20 cellular contexts compared by ENCODE assay signal in the genomic region with DNA sequence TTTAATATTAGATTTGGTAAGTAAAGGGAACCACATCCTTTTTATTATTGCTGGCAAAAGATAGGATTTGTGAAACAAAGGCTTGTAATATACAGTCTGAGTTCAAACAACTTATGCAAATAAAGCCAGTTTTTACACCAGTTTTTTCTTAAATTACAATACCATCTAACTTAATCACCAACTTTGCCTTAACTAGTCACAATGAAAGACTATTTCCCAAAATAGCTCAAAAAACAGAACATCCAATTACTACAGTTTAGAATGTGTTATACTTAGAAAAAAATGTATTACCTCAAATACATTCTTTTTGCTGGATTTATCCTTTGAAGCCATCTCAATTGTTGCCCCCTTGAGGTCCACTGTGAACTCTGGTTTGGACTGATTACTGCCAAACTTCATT.
DNase-seq lines count a peak whose midpoint lies in the region; ATAC-seq and TF ChIP-seq lines count a peak whose summit lies in the region.
"Had no signal": no experiment of that assay in that cellular context is flagged by ENCODE, and none has a peak within 500 bp of the region (broad histone marks: within the 10 kb centered on the region; RNA-seq: fewer than 3 reads in every experiment).

No MANE protein-coding gene starts in this region.

- peaks cover 6% of the 10 kb centered on the region for H3K9me3 Mint-ChIP-seq in glutamatergic neuron (ENCODE audit: unreplicated experiment)
- no peaks in the 10 kb centered on the region for H3K9me3 Mint-ChIP-seq in stimulated activated effector memory CD8-positive, alpha-beta T cell treated with anti-CD3 and anti-CD28 coated beads, Interleukin-12 subunit alpha, Interleukin-12 subunit beta, amount 100 ng/mL, for 72 hours
- H3K9me3 Mint-ChIP-seq: CD8-positive, alpha-beta T cell had no signal

- no peak overlapping the region for H3K4me3 Mint-ChIP-seq in glutamatergic neuron (ENCODE audit: unreplicated experiment)
- no peak overlapping the region for H3K4me3 Mint-ChIP-seq in stimulated activated effector memory CD8-positive, alpha-beta T cell treated with anti-CD3 and anti-CD28 coated beads, Interleukin-12 subunit alpha, Interleukin-12 subunit beta, amount 100 ng/mL, for 72 hours
- H3K4me3 Mint-ChIP-seq: CD8-positive, alpha-beta T cell had no signal

- peak overlapping the region; percentile 95 for H3K27ac Mint-ChIP-seq in glutamatergic neuron (ENCODE audit: unreplicated experiment)
- no peak overlapping the region for H3K27ac Mint-ChIP-seq in stimulated activated effector memory CD8-positive, alpha-beta T cell treated with anti-CD3 and anti-CD28 coated beads, Interleukin-12 subunit alpha, Interleukin-12 subunit beta, amount 100 ng/mL, for 72 hours
- H3K27ac Mint-ChIP-seq: CD8-positive, alpha-beta T cell had no signal

- no peaks in the 10 kb centered on the region for H3K9me3 ChIP-seq in AG04450 (ENCODE audit: control insufficient read depth, insufficient read depth, low read length)
- no peaks in the 10 kb centered on the region for H3K9me3 ChIP-seq in adipocyte (ENCODE audit: control insufficient read depth, low read length)
- H3K9me3 ChIP-seq in skeletal muscle tissue (ENCODE audit: control insufficient read depth in 3 of 3, low read length in 3 of 3), result no peaks in the 10 kb centered on the region

- CTCF ChIA-PET in AG04450 (lab: Charles Lee), result no interaction called here

- peak overlapping the region; percentile 44 for H3K9ac ChIP-seq in adipocyte (ENCODE audit: low read length)
- H3K9ac ChIP-seq in skeletal muscle tissue (ENCODE audit: low read depth in 1 of 3, low read length in 3 of 3), result no peak overlapping the region

- no peaks in the 10 kb centered on the region for H3K27me3 ChIP-seq in AG04450 (ENCODE audit: control insufficient read depth, insufficient read depth, low read length)
- H3K27me3 ChIP-seq in adipocyte (replicated peaks; ENCODE audit: control insufficient read depth, insufficient read depth, low read length), result no peaks in the 10 kb centered on the region
- H3K27me3 ChIP-seq in skeletal muscle tissue (ENCODE audit: control insufficient read depth in 3 of 3, insufficient read depth in 3 of 3, low read length in 3 of 3), result no peaks in the 10 kb centered on the region

- ATAC-seq in HG03196 (IDR thresholded peaks at IDR 0.05; ENCODE audit: unreplicated experiment), result no peak
- no peak for ATAC-seq in stimulated activated effector memory CD8-positive, alpha-beta T cell treated with anti-CD3 and anti-CD28 coated beads, Interleukin-12 subunit alpha, Interleukin-12 subunit beta, amount 100 ng/mL, for 72 hours
- ATAC-seq: CD8-positive, alpha-beta T cell had no signal

- peaks cover 42% of the 10 kb centered on the region for H3K4me1 Mint-ChIP-seq in glutamatergic neuron (ENCODE audit: low read depth, unreplicated experiment)
- H3K4me1 Mint-ChIP-seq in stimulated activated effector memory CD8-positive, alpha-beta T cell treated with anti-CD3 and anti-CD28 coated beads, Interleukin-12 subunit alpha, Interleukin-12 subunit beta, amount 100 ng/mL, for 72 hours, result no peaks in the 10 kb centered on the region

- no peak overlapping the region for H3K27ac ChIP-seq in AG04450 (ENCODE audit: low read depth, low read length)
- peak overlapping the region; percentile 6 for H3K27ac ChIP-seq in skeletal muscle tissue (ENCODE audit: low read depth, low read length)
- H3K27ac ChIP-seq: SK-N-MC had no signal

- H3K4me1 ChIP-seq in adipocyte (ENCODE audit: control insufficient read depth, insufficient read depth, low read length) (peaks cover 41% of the 10 kb centered on the region), skeletal muscle tissue (ENCODE audit: control insufficient read depth in 3 of 3, insufficient read depth in 3 of 3, low read length in 3 of 3) (peaks cover 11 to 12% (median 12%) of the 10 kb centered on the region in 3 donors)

- POLR2A ChIA-PET in AG04450 (lab: Yijun Ruan, JAX), result no interaction called here

- peaks cover 28% of the 10 kb centered on the region for H3K36me3 ChIP-seq in adipocyte (ENCODE audit: control insufficient read depth, insufficient read depth, low read length, severe bottlenecking)
- peaks cover 0 to 3% (median 0%) of the 10 kb centered on the region in 3 donors for H3K36me3 ChIP-seq in skeletal muscle tissue (ENCODE audit: control insufficient read depth in 3 of 3, insufficient read depth in 3 of 3, low read length in 3 of 3)

- peak; percentile 11; the same call in 1 of the 2 replicates for TF ChIP-seq CTCF in AG04450 (IDR thresholded peaks at IDR 0.05; ENCODE audit: low read depth, low read length)
- TF ChIP-seq CTCF in glutamatergic neuron (IDR thresholded peaks at IDR 0.05; ENCODE audit: partially characterized antibody, unreplicated experiment), result no peak

- DNase-seq in AG04450 (ENCODE audit: low read depth, low spot score) (no peak), adipocyte (ENCODE audit: low read depth) (peak; percentile 16), glutamatergic neuron (no peak), NCI-H524 treated with DMSO at 0.1 percent for 48 hours (lab: John Stamatoyannopoulos, UW) (no peak), midbrain (lab: John Stamatoyannopoulos, UW) (no peak)
- DNase-seq in stimulated activated effector memory CD8-positive, alpha-beta T cell treated with anti-CD3 and anti-CD28 coated beads, Interleukin-12 subunit alpha, Interleukin-12 subunit beta, amount 100 ng/mL, for 72 hours (ENCODE audit: low spot score in 2 of 2), result no peak
- DNase-seq: 8988T; Calu3; CD8-positive, alpha-beta T cell; DMS53; H7; NCI-H1092 treated with DMSO at 0.1 percent for 48 hours; NCI-H146; NCI-H2081; NCI-H510A; NCI-H774; OCI-M1 had no signal

- H3K4me3 ChIP-seq in AG04450 (ENCODE audit: low read depth, low read length), result no peak overlapping the region
- no peak overlapping the region for H3K4me3 ChIP-seq in adipocyte (ENCODE audit: low read length)
- no peak overlapping the region for H3K4me3 ChIP-seq in skeletal muscle tissue (ENCODE audit: low read length in 3 of 3)
- H3K4me3 ChIP-seq: SK-N-MC had no signal

- H3K27me3 Mint-ChIP-seq in glutamatergic neuron (ENCODE audit: unreplicated experiment), result no peaks in the 10 kb centered on the region

- no peaks in the 10 kb centered on the region for H3K36me3 Mint-ChIP-seq in glutamatergic neuron (ENCODE audit: unreplicated experiment)
- peaks cover 22% of the 10 kb centered on the region for H3K36me3 Mint-ChIP-seq in stimulated activated effector memory CD8-positive, alpha-beta T cell treated with anti-CD3 and anti-CD28 coated beads, Interleukin-12 subunit alpha, Interleukin-12 subunit beta, amount 100 ng/mL, for 72 hours
